In genomic region chr5:82509726-82510125, GRCh38 we compare ENCODE assay signal across 32 cellular contexts.
"Had no signal": no experiment of that assay in that cellular context is flagged by ENCODE, and none has a peak within 500 bp of the region (broad histone marks: within the 10 kb centered on the region; RNA-seq: fewer than 3 reads in every experiment).

No MANE protein-coding gene starts in this region.

- H3K4me1 ChIP-seq: ascending aorta, Peyer's patch, SJSA1 had no signal

- H3K9me3 Mint-ChIP-seq: T-helper 2 cell treated with Interferon-gamma antibody and Interleukin-4, amounts not matched to agents 5 μg/mL and 100 μg/mL, for 36 hours had no signal

- H3K4me2 ChIP-seq: KMS-11, SK-N-SH had no signal

- H3K36me3 Mint-ChIP-seq: activated naive CD4-positive, alpha-beta T cell treated with anti-CD3 and anti-CD28 coated beads, Interleukin-2, amount 50 U/mL, for 24 hours; activated naive CD8-positive, alpha-beta T cell treated with anti-CD3 and anti-CD28 coated beads, Interleukin-2, amount 10 ng/mL, durations not matched to agents 7 days and 5 days had no signal

- H3K4me1 Mint-ChIP-seq: activated naive CD4-positive, alpha-beta T cell treated with anti-CD3 and anti-CD28 coated beads, Interleukin-2, amount 50 U/mL, for 24 hours; activated naive CD8-positive, alpha-beta T cell treated with anti-CD3 and anti-CD28 coated beads, Interleukin-2, amount 10 ng/mL, durations not matched to agents 7 days and 5 days; central memory CD8-positive, alpha-beta T cell had no signal

- DNase-seq: activated CD4-positive, alpha-beta T cell treated with anti-CD3 and anti-CD28 coated beads, Interleukin-2, amount 10 ng/mL, durations not matched to agents 7 days and 5 days; activated CD4-positive, alpha-beta T cell treated with anti-CD3 and anti-CD28 coated beads, Interleukin-2, amount 50 U/mL, for 48 hours; activated CD4-positive, CD25-positive, alpha-beta regulatory T cell; activated CD8-positive, alpha-beta T cell treated with anti-CD3 and anti-CD28 coated beads, Interleukin-2, amount 10 ng/mL, durations not matched to agents 7 days and 5 days; activated gamma-delta T cell; activated naive CD4-positive, alpha-beta T cell treated with Interleukin-2 at 50 U/mL for 16 hours; activated naive CD8-positive, alpha-beta T cell treated with anti-CD3 and anti-CD28 coated beads, Interleukin-2, amount 10 ng/mL, durations not matched to agents 7 days and 5 days; activated T-cell treated with anti-CD3 and anti-CD28 coated beads, Interleukin-2, amount 50 U/mL, for 24 hours; amygdala; MM.1S; MV-4-11; NCI-H1092; NCI-H1436 treated with DMSO at 0.1 percent for 48 hours; NCI-H1694 treated with DMSO at 0.1 percent for 48 hours; NCI-H2029; NCI-H345; NCI-H526; NCI-H748 treated with DMSO at 0.1 percent for 48 hours; Peyer's patch; RPMI8226; SHP77 treated with DMSO at 0.1 percent for 48 hours; SK-N-SH had no signal

- H3K27ac ChIP-seq: ascending aorta, cardiac muscle cell, KMS-11, Peyer's patch, SJSA1, VCaP had no signal

- H3K27me3 ChIP-seq: ascending aorta, cardiac muscle cell, Peyer's patch, SJSA1 had no signal

- H3K9ac ChIP-seq: KMS-11, SK-N-SH had no signal

- H3K4me3 Mint-ChIP-seq: activated CD4-positive, alpha-beta T cell treated with anti-CD3 and anti-CD28 coated beads, Interleukin-2, amount 10 ng/mL, durations not matched to agents 7 days and 5 days; activated CD8-positive, alpha-beta T cell treated with anti-CD3 and anti-CD28 coated beads, Interleukin-2, amount 10 ng/mL, durations not matched to agents 7 days and 5 days; activated naive CD4-positive, alpha-beta T cell treated with anti-CD3 and anti-CD28 coated beads, Interleukin-2, amount 50 U/mL, for 24 hours; activated naive CD8-positive, alpha-beta T cell treated with anti-CD3 and anti-CD28 coated beads, Interleukin-2, amount 10 ng/mL, durations not matched to agents 7 days and 5 days; activated T-cell treated with anti-CD3 and anti-CD28 coated beads, Interleukin-2, amount 50 U/mL, for 24 hours; central memory CD8-positive, alpha-beta T cell; T-helper 1 cell treated with Interleukin-12 subunit alpha and Interleukin-12 subunit beta and Interleukin-4 antibody, amounts not matched to agents 30 μg/mL and 1 μg/mL, for 36 hours; T-helper 2 cell treated with Interferon-gamma antibody and Interleukin-4, amounts not matched to agents 5 μg/mL and 100 μg/mL, for 36 hours had no signal

- H3K9me2 ChIP-seq: SK-N-SH had no signal

- H3K27ac Mint-ChIP-seq: activated CD4-positive, alpha-beta T cell treated with anti-CD3 and anti-CD28 coated beads, Interleukin-2, amount 10 ng/mL, durations not matched to agents 7 days and 5 days; activated CD8-positive, alpha-beta T cell treated with anti-CD3 and anti-CD28 coated beads, Interleukin-2, amount 10 ng/mL, durations not matched to agents 7 days and 5 days; activated naive CD4-positive, alpha-beta T cell treated with anti-CD3 and anti-CD28 coated beads, Interleukin-2, amount 50 U/mL, for 24 hours; activated naive CD8-positive, alpha-beta T cell treated with anti-CD3 and anti-CD28 coated beads, Interleukin-2, amount 10 ng/mL, durations not matched to agents 7 days and 5 days; activated T-cell treated with anti-CD3 and anti-CD28 coated beads, Interleukin-2, amount 50 U/mL, for 24 hours; activated T-helper 2 cell treated with anti-CD3 and anti-CD28 coated beads, Interferon-gamma antibody, Interleukin-2, Interleukin-4, amounts not matched to agents 10 μg/mL and 5 μg/mL and 100 μg/mL, durations not matched to agents 14 hours and 24 hours and 36 hours; T-helper 1 cell treated with Interleukin-12 subunit alpha and Interleukin-12 subunit beta and Interleukin-4 antibody, amounts not matched to agents 30 μg/mL and 1 μg/mL, for 36 hours; T-helper 2 cell treated with Interferon-gamma antibody and Interleukin-4, amounts not matched to agents 5 μg/mL and 100 μg/mL, for 36 hours had no signal

- H3K9me3 ChIP-seq: ascending aorta, Peyer's patch, SK-N-SH had no signal

- ATAC-seq: activated CD8-positive, alpha-beta T cell treated with anti-CD3 and anti-CD28 coated beads, Interleukin-2, amount 10 ng/mL, durations not matched to agents 7 days and 5 days had no signal

- H3K27me3 Mint-ChIP-seq: central memory CD8-positive, alpha-beta T cell had no signal

- H3K36me3 ChIP-seq: ascending aorta, cardiac muscle cell, Peyer's patch, SJSA1 had no signal

- H3K4me3 ChIP-seq: ascending aorta, cardiac muscle cell, Peyer's patch, SJSA1 had no signal
